In the genomic region with DNA sequence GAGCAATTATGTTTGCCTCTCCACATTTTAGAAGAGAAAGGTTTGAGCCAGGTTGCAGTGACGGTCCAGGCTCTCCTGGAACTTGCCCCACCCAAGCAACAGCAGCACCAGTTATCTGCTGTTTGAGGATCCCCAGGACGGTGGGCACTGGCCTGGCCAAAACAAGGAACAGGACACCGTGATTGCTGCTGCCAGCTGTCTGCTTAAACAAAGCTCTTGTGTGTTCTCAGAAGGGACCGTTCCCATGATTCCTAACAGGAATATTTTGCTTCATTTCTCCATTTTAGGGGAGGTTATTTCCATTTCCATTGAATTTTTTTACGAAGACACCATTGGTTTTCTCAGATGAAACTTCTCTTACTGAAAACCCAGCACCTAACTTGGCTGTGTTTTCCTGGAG, we compare ENCODE assay signal across 11 cellular contexts.
"Had no signal": no experiment of that assay in that cellular context is flagged by ENCODE, and none has a peak within 500 bp of the region (broad histone marks: within the 10 kb centered on the region; RNA-seq: fewer than 3 reads in every experiment).

No MANE protein-coding gene starts in this region.

- H3K4me3 Mint-ChIP-seq: activated T-helper 17 cell treated with anti-CD3 and anti-CD28 coated beads, Interleukin-2, amount 50 U/mL, for 72 hours; immature natural killer cell had no signal

- ATAC-seq: activated T-helper 17 cell treated with anti-CD3 and anti-CD28 coated beads, Interleukin-2, amount 50 U/mL, for 72 hours; left cardiac atrium; right cardiac atrium had no signal

- H3K27me3 Mint-ChIP-seq: activated T-helper 17 cell treated with anti-CD3 and anti-CD28 coated beads, Interleukin-2, amount 50 U/mL, for 72 hours had no signal

- H3K9me3 Mint-ChIP-seq: activated T-helper 17 cell treated with anti-CD3 and anti-CD28 coated beads, Interleukin-2, amount 50 U/mL, for 72 hours; immature natural killer cell had no signal

- DNase-seq: activated CD4-positive, alpha-beta T cell treated with anti-CD3 and anti-CD28 coated beads for 48 hours; activated naive CD4-positive, alpha-beta T cell treated with anti-CD3 and anti-CD28 coated beads, Interleukin-2, amount 50 U/mL, for 16 hours; amygdala; immature natural killer cell; left cardiac atrium; right cardiac atrium; SW 1271; T1000; upper lobe of left lung; WERI-Rb-1 had no signal

- H3K27ac Mint-ChIP-seq: activated T-helper 17 cell treated with anti-CD3 and anti-CD28 coated beads, Interleukin-2, amount 50 U/mL, for 72 hours had no signal
